In genomic region chr7:47474211-47474936, GRCh38 we compare ENCODE assay signal across 10 cellular contexts.
A peak's percentile ranks its signal among the peaks of the same experiment; 100 is the strongest.
DNase-seq lines count a peak whose midpoint lies in the region; ATAC-seq and TF ChIP-seq lines count a peak whose summit lies in the region.
"Had no signal": no experiment of that assay in that cellular context is flagged by ENCODE, and none has a peak within 500 bp of the region (broad histone marks: within the 10 kb centered on the region; RNA-seq: fewer than 3 reads in every experiment).

No MANE protein-coding gene starts in this region.

- CTCF ChIA-PET in HEK293 (lab: Yijun Ruan, JAX): interaction anchor here (0.6 kb wide), 1 partner anchor 29 kb away, joined by 5 read pairs; no protein-coding TSS in a partner anchor

- DNase-seq in right lobe of liver: no peak
- DNase-seq in testis: no peak
- no peak for DNase-seq in NCI-H1417 (lab: John Stamatoyannopoulos, UW)
- no peak for DNase-seq in MG63
- DNase-seq in activated effector memory CD4-positive, alpha-beta T cell treated with Interleukin-2 at 50 U/mL for 16 hours: no peak
- DNase-seq: activated CD4-positive, alpha-beta T cell treated with anti-CD3 and anti-CD28 coated beads for 4 hours; CD8-positive, alpha-beta memory T cell had no signal

- intact Hi-C loops in right lobe of liver (cut with DNase I): loop anchor here in 1 of 2 donors (10.0 kb wide), 1 partner anchor 100 kb away; no protein-coding TSS in a partner anchor
- intact Hi-C loops in testis (cut with DNase I; ENCODE audit: low total_unique reads): no loop called here

- H3K27me3 ChIP-seq in right lobe of liver (no peaks in the 10 kb centered on the region), testis (no peaks in the 10 kb centered on the region), MG63 (no peaks in the 10 kb centered on the region)

- peaks cover 3% of the 10 kb centered on the region; the same call in 1 of the 2 replicates for H3K4me1 ChIP-seq in HEK293 (ENCODE audit: control insufficient read depth, insufficient read depth, low read length)
- peaks cover 0 to 70% (median 30%) of the 10 kb centered on the region in 4 donors for H3K4me1 ChIP-seq in right lobe of liver
- peaks cover 49% of the 10 kb centered on the region for H3K4me1 ChIP-seq in testis

- H3K36me3 ChIP-seq in HEK293 (ENCODE audit: control insufficient read depth in 2 of 2, insufficient read depth in 1 of 2, low read length in 2 of 2): no peaks in the 10 kb centered on the region
- H3K36me3 ChIP-seq in right lobe of liver: no peaks in the 10 kb centered on the region
- no peaks in the 10 kb centered on the region for H3K36me3 ChIP-seq in testis (ENCODE audit: low read depth, missing control alignments)
- 0 out of 2 replicates have a peak, but pooled peaks cover 3% of the 10 kb centered on the region for H3K36me3 ChIP-seq in MG63

- H3K4me3 ChIP-seq in HEK293 (ENCODE audit: low read depth, low read length) (no peak overlapping the region), right lobe of liver (no peak overlapping the region), testis (no peak overlapping the region), MG63 (no peak overlapping the region)

- POLR2A ChIA-PET in HEK293 (lab: Yijun Ruan, JAX): interaction anchor here (0.7 kb wide), 1 partner anchor 284 kb away, joined by 3 read pairs; no protein-coding TSS in a partner anchor

- TF ChIP-seq CTCF in HEK293 (tag by site-specific recombination; IDR thresholded peaks at IDR 0.05) (no peak), VCaP (conservative IDR thresholded peaks at IDR 0.05) (no peak), right lobe of liver (IDR thresholded peaks at IDR 0.05) (no peak), testis (IDR thresholded peaks at IDR 0.05) (no peak)

- ATAC-seq in right lobe of liver: no peak
- no peak for ATAC-seq in HG03439 (IDR thresholded peaks at IDR 0.05; ENCODE audit: unreplicated experiment)

- 72% methylated on average over 2 of the region's 2 CpGs for WGBS in right lobe of liver (ENCODE audit: insufficient coverage, low coverage, low lambda C conversion rate, missing lambda C conversion rate)
- WGBS in testis, 2 donors: 78 to 90% methylated on average over 2 of the region's 2 CpGs

- TF ChIP-seq POLR2A in right lobe of liver (IDR thresholded peaks at IDR 0.05) (no peak), testis (IDR thresholded peaks at IDR 0.05) (no peak)

- H3K9me3 ChIP-seq in HEK293 (ENCODE audit: control insufficient read depth, insufficient read depth, low read depth, low read length) (no peaks in the 10 kb centered on the region), right lobe of liver (no peaks in the 10 kb centered on the region), testis (no peaks in the 10 kb centered on the region), MG63 (no peaks in the 10 kb centered on the region)

- no peak overlapping the region for H3K27ac ChIP-seq in HEK293 (ENCODE audit: extremely low read depth, low read depth, low read length)
- peak overlapping the region; percentile 23; the same call in 1 of the 2 replicates for H3K27ac ChIP-seq in VCaP
- peak overlapping the region in 2 of 3 donors; percentile 8 to 82 for H3K27ac ChIP-seq in right lobe of liver
- peak overlapping the region; percentile 28 to 59 for H3K27ac ChIP-seq in testis

TF ChIP-seq in HEK293, 187 proteins besides CTCF, POLR2A, EP300 and RAD21:
- TF ChIP-seq ZNF37A (tag by site-specific recombination; IDR thresholded peaks at IDR 0.05) (no peak), ZNF280C (tag by site-specific recombination; IDR thresholded peaks at IDR 0.05) (no peak), ZNF777 (tag by site-specific recombination; IDR thresholded peaks at IDR 0.05; ENCODE audit: borderline replicate concordance) (no peak), GLIS2 (tag by site-specific recombination; IDR thresholded peaks at IDR 0.05) (no peak), ZNF670 (tag by site-specific recombination; IDR thresholded peaks at IDR 0.05; ENCODE audit: low read depth) (peak; percentile 60), YY2 (tag by site-specific recombination; IDR thresholded peaks at IDR 0.05) (no peak), ZSCAN16 (tag by site-specific recombination; IDR thresholded peaks at IDR 0.05) (no peak), SP2 (tag by site-specific recombination; IDR thresholded peaks at IDR 0.05) (no peak), ZNF664 (tag by site-specific recombination; IDR thresholded peaks at IDR 0.05) (no peak)
